ENCODE assay signal across 14 cellular contexts in the genomic region with DNA sequence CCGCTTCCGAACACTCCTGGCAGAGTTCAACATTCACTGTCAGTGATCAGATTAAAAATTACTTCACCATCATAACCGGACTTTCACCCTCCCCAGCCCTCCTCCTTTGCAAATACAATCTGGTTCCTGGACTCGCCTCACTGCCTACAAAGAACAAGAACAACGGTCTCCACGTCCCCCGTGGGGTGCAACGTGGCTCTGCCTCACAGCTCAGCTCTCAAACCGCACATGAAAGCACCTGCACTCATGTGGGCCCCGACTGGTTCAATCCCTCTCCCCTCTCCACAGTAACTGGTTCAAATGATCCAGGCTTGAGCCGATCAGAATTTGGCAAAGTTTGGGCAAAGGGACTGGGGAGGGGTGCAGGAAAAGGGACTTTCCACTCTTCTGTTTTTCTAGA. TPM values are rescaled to one million over a fixed set of nuclear protein-coding genes. Genes with fewer than 3 reads are reported as not detected.
DNase-seq lines count a peak whose midpoint lies in the region; ATAC-seq and TF ChIP-seq lines count a peak whose summit lies in the region.
"Had no signal": no experiment of that assay in that cellular context is flagged by ENCODE, and none has a peak within 500 bp of the region (broad histone marks: within the 10 kb centered on the region; RNA-seq: fewer than 3 reads in every experiment).

No MANE protein-coding gene starts in this region.

- peak overlapping the region in 7 of 8 donors; percentile 62 to 79 (median 66) for H3K27ac ChIP-seq in spleen

- no peak for TF ChIP-seq POLR2A in spleen (IDR thresholded peaks at IDR 0.05)

- H3K4me3 Mint-ChIP-seq in activated B cell treated with CpG ODN at 0.5 μM for 24 hours, result peak overlapping the region; percentile 53
- H3K4me3 Mint-ChIP-seq: CD4-positive, CD25-positive, alpha-beta regulatory T cell had no signal

- TF ChIP-seq CTCF in activated B cell treated with CpG ODN at 0.5 μM for 24 hours (IDR thresholded peaks at IDR 0.05), result no peak
- TF ChIP-seq CTCF in spleen (IDR thresholded peaks at IDR 0.05 in 8 of 11, conservative IDR thresholded peaks at IDR 0.05 in 3 of 11), result no peak

- H3K4me3 ChIP-seq in spleen, result no peak overlapping the region
- H3K4me3 ChIP-seq: upper lobe of right lung had no signal

- peaks cover 25% of the 10 kb centered on the region for H3K4me1 Mint-ChIP-seq in activated B cell treated with CpG ODN at 0.5 μM for 24 hours

- CTCF ChIA-PET in activated B cell treated with CpG ODN at 0.5 μM for 24 hours (lab: Charles Lee), result interaction anchor here (0.7 kb wide), 1 partner anchor 16 kb away, joined by 3 read pairs; no protein-coding TSS in a partner anchor

- POLR2A ChIA-PET in activated B cell treated with CpG ODN at 0.5 μM for 24 hours (lab: Charles Lee), result interaction anchor here (0.6 to 0.8 kb wide), 4 partner anchors 11 to 204 kb away, joined by 3 to 4 read pairs (median 3); no protein-coding TSS in a partner anchor

- peaks cover 3 to 42% (median 25%) of the 10 kb centered on the region in 6 donors for H3K4me1 ChIP-seq in spleen
- H3K4me1 ChIP-seq: parathyroid adenoma had no signal

- H3K36me3 Mint-ChIP-seq in activated B cell treated with CpG ODN at 0.5 μM for 24 hours (ENCODE audit: low read depth), result peaks cover 3% of the 10 kb centered on the region

- H3K9me3 ChIP-seq in spleen, result no peaks in the 10 kb centered on the region
- H3K9me3 ChIP-seq: upper lobe of right lung had no signal

- DNase-seq in activated B cell treated with CpG ODN at 0.5 μM for 24 hours (peak; percentile 29), kidney tubule cell (ENCODE audit: low spot score) (peak; percentile 38), spleen (peak; percentile 83), NCI-H187 treated with DMSO at 0.1 percent for 48 hours (lab: John Stamatoyannopoulos, UW) (no peak), activated gamma-delta T cell treated with Interleukin-2 at 50 U/mL for 16 hours (no peak), NCI-H128 (lab: John Stamatoyannopoulos, UW; ENCODE audit: unreplicated experiment) (no peak)
- DNase-seq: activated effector memory CD4-positive, alpha-beta T cell treated with Interleukin-2 at 50 U/mL for 16 hours; CD4-positive, CD25-positive, alpha-beta regulatory T cell; NCI-H2171; SHP77; upper lobe of right lung had no signal

- H3K9me3 Mint-ChIP-seq in activated B cell treated with CpG ODN at 0.5 μM for 24 hours, result no peaks in the 10 kb centered on the region
- H3K9me3 Mint-ChIP-seq: CD4-positive, CD25-positive, alpha-beta regulatory T cell had no signal

- peaks cover 0 to 70% (median 12%) of the 10 kb centered on the region in 6 donors for H3K36me3 ChIP-seq in spleen

- intact Hi-C loops in activated B cell treated with CpG ODN at 0.5 μM for 24 hours (cut with micrococcal nuclease), result loop anchor here (5.0 kb wide), 1 partner anchor 42 kb away; no protein-coding TSS in a partner anchor
- intact Hi-C loops in spleen (cut with DNase I; ENCODE audit: low total_unique reads), result no loop called here

- ATAC-seq in GM18868 (IDR thresholded peaks at IDR 0.05; ENCODE audit: unreplicated experiment) (peak; percentile 56), activated B cell treated with CpG ODN at 0.5 μM for 24 hours (ENCODE audit: low read depth) (peak; percentile 91), GM21576 (IDR thresholded peaks at IDR 0.05; ENCODE audit: unreplicated experiment) (no peak)

- peak overlapping the region; percentile 27 for H3K27ac Mint-ChIP-seq in activated B cell treated with CpG ODN at 0.5 μM for 24 hours

- H3K27me3 ChIP-seq in spleen (replicated peaks in 1 of 7), result no peaks in the 10 kb centered on the region
- H3K27me3 ChIP-seq: upper lobe of right lung had no signal

- WGBS in spleen, 5 donors, result 67 to 76% (median 69%) methylated on average over 11 of the region's 11 CpGs

- no peaks in the 10 kb centered on the region for H3K27me3 Mint-ChIP-seq in activated B cell treated with CpG ODN at 0.5 μM for 24 hours
- H3K27me3 Mint-ChIP-seq: CD4-positive, CD25-positive, alpha-beta regulatory T cell had no signal

RNA-seq across cellular contexts. Expression of a gene that starts 21.0 kb away (rescaled TPM):
- total RNA-seq in activated B cell treated with CpG ODN at 0.5 μM for 24 hours (3.3 and 3.5 TPM in 2 replicates), spleen (10 to 100 TPM; 17.0 to 29.6 (median 21.6) TPM)
- 10 to 100 TPM; 17.7 to 25.4 (median 25.1) TPM for polyA plus RNA-seq in spleen

RNA-seq across cellular contexts. Expression of a gene that starts 39.3 kb away (rescaled TPM):
- total RNA-seq in activated B cell treated with CpG ODN at 0.5 μM for 24 hours, result 69.8 and 81.4 TPM in 2 replicates
- 10 to 100 TPM; 58.3 to 87.9 (median 72.6) TPM for total RNA-seq in spleen
- 10 to 100 TPM in 2 of 3 donors, 1 to 10 TPM in 1; 9.5 to 11.3 (median 10.1) TPM for polyA plus RNA-seq in spleen

Comparison
In these comparisons a context has a peak if more than half of its experiments do, and no peak if none do; other contexts are left out.
1. DNase-seq: peak in activated B cell treated with CpG ODN at 0.5 μM for 24 hours (single experiment), kidney tubule cell (single experiment) and spleen (single experiment); none in NCI-H187 treated with DMSO at 0.1 percent for 48 hours (single experiment), activated gamma-delta T cell treated with Interleukin-2 at 50 U/mL for 16 hours (single experiment) and NCI-H128 (single experiment).